Comparison of ENCODE assay signal across 23 cellular contexts in genomic region chr1:209587778-209588177, GRCh38. TPM values are rescaled to one million over a fixed set of nuclear protein-coding genes. Genes with fewer than 3 reads are reported as not detected.
A peak's percentile ranks its signal among the peaks of the same experiment; 100 is the strongest.
DNase-seq lines count a peak whose midpoint lies in the region; ATAC-seq and TF ChIP-seq lines count a peak whose summit lies in the region.
"Had no signal": no experiment of that assay in that cellular context is flagged by ENCODE, and none has a peak within 500 bp of the region (broad histone marks: within the 10 kb centered on the region; RNA-seq: fewer than 3 reads in every experiment).

No MANE protein-coding gene starts in this region.

- intact Hi-C loops in body of pancreas (cut with DNase I), result no loop called here

- no peak overlapping the region for H3K4me3 ChIP-seq in mesodermal cell (ENCODE audit: extremely low read depth, insufficient read depth, low read length, poor library complexity, severe bottlenecking)
- no peak overlapping the region for H3K4me3 ChIP-seq in body of pancreas
- H3K4me3 ChIP-seq in MG63, result no peak overlapping the region
- H3K4me3 ChIP-seq: lung, ovary, right lobe of liver, upper lobe of left lung had no signal

- H3K27ac ChIP-seq in cingulate gyrus (ENCODE audit: low read depth, low read length) (peak overlapping the region; percentile 47), mesodermal cell (ENCODE audit: low read depth, low read length, severe bottlenecking) (peak overlapping the region; percentile 59), body of pancreas (no peak overlapping the region)
- H3K27ac ChIP-seq: ovary, right lobe of liver, upper lobe of left lung, VCaP had no signal

- TF ChIP-seq POLR2A in body of pancreas (IDR thresholded peaks at IDR 0.05), result no peak

- H3K4me1 ChIP-seq in mesodermal cell (ENCODE audit: control insufficient read depth, insufficient read depth, low read length, poor library complexity, severe bottlenecking) (peaks cover 16% of the 10 kb centered on the region), body of pancreas (peaks cover 8% of the 10 kb centered on the region)

- 76 to 87% methylated on average over 3 of the region's 3 CpGs for WGBS in mesodermal cell (ENCODE audit: insufficient coverage in 2 of 2), 2 experiments
- WGBS in body of pancreas, 2 donors, result 82 to 86% methylated on average over 3 of the region's 3 CpGs

- H3K36me3 ChIP-seq in mesodermal cell (ENCODE audit: control insufficient read depth, insufficient read depth, low read length) (no peaks in the 10 kb centered on the region), body of pancreas (replicated peaks in 1 of 2; ENCODE audit: insufficient read depth in 1 of 2, low read depth in 2 of 2) (no peaks in the 10 kb centered on the region), MG63 (no peaks in the 10 kb centered on the region)
- H3K36me3 ChIP-seq: ovary, right lobe of liver, upper lobe of left lung had no signal

- ATAC-seq in body of pancreas, result no peak
- ATAC-seq: activated CD8-positive, alpha-beta T cell treated with anti-CD3 and anti-CD28 coated beads for 36 hours; naive thymus-derived CD4-positive, alpha-beta T cell; right lobe of liver; Right ventricle myocardium inferior had no signal

- H3K9me3 ChIP-seq in mesodermal cell (ENCODE audit: control insufficient read depth, low read length) (no peaks in the 10 kb centered on the region), body of pancreas (no peaks in the 10 kb centered on the region), MG63 (no peaks in the 10 kb centered on the region)
- H3K9me3 ChIP-seq: ovary, right lobe of liver, upper lobe of left lung had no signal

- no peak for TF ChIP-seq CTCF in body of pancreas (IDR thresholded peaks at IDR 0.05)

- DNase-seq in EH (ENCODE audit: low read depth) (peak; percentile 95), NCI-H1436 treated with DMSO at 0.1 percent for 48 hours (lab: John Stamatoyannopoulos, UW) (no peak), body of pancreas (no peak), MG63 (no peak), DMS79 (lab: John Stamatoyannopoulos, UW) (no peak)
- DNase-seq: activated CD8-positive, alpha-beta T cell treated with anti-CD3 and anti-CD28 coated beads for 36 hours; activated naive CD4-positive, alpha-beta T cell treated with anti-CD3 and anti-CD28 coated beads, Interleukin-2, amount 10 ng/mL, durations not matched to agents 7 days and 5 days; activated T-cell treated with anti-CD3 and anti-CD28 coated beads, Interleukin-2, amount 50 U/mL, for 24 hours; CD8-positive, alpha-beta memory T cell; erythroblast; naive thymus-derived CD4-positive, alpha-beta T cell; NCI-H146; ovary; right lobe of liver; T-helper 1 cell; upper lobe of left lung had no signal

- H3K27me3 ChIP-seq in body of pancreas, result peaks cover 0 to 3% of the 10 kb centered on the region in 2 donors
- H3K27me3 ChIP-seq in MG63, result peaks cover 16% of the 10 kb centered on the region
- H3K27me3 ChIP-seq: ovary had no signal

TF ChIP-seq in PFSK-1, 5 proteins besides CTCF, POLR2A, EP300 and RAD21:
- no peak for TF ChIP-seq REST (IDR thresholded peaks at IDR 0.05; ENCODE audit: insufficient read depth in 1 of 2, low read depth in 2 of 2, low read length in 2 of 2)
- peak; percentile 33; the same call in 1 of the 2 replicates for TF ChIP-seq SIN3A (IDR thresholded peaks at IDR 0.05; ENCODE audit: borderline replicate concordance, insufficient read depth, low read length)

RNA-seq across cellular contexts. Expression of gene CAMK1G, which starts 4.3 kb away (rescaled TPM):
- polyA plus RNA-seq in PFSK-1 (2012; ENCODE audit: insufficient read length, low read depth), result 35.2 TPM
- polyA plus RNA-seq in mesodermal cell (2013, experiment 1 of 2), result 7.3 TPM
- polyA plus RNA-seq in mesodermal cell (2013, experiment 2 of 2), result 5.6 TPM
- total RNA-seq in body of pancreas, result under 1 TPM in 1 of 2 donors, not detected in 1; 0.33 TPM
- total RNA-seq in MG63 (2014; rRNA removed; shearing (Covaris generic); ENCODE audit: low replicate concordance), result not detected in 2 replicates
- total RNA-seq: activated CD8-positive, alpha-beta T cell treated with anti-CD3 and anti-CD28 coated beads for 36 hours; CD8-positive, alpha-beta memory T cell; LHCN-M2; naive thymus-derived CD4-positive, alpha-beta T cell; Right ventricle myocardium inferior had no signal
- polyA plus RNA-seq: CD8-positive, alpha-beta memory T cell; naive thymus-derived CD4-positive, alpha-beta T cell had no signal

Comparison
In these comparisons a context has a peak if more than half of its experiments do, and no peak if none do; other contexts are left out.
1. H3K27ac ChIP-seq: peak in cingulate gyrus (single experiment) and mesodermal cell (single experiment); none in body of pancreas (0 of 4).